ENCODE assay signal across 1 cellular context in the genomic region with DNA sequence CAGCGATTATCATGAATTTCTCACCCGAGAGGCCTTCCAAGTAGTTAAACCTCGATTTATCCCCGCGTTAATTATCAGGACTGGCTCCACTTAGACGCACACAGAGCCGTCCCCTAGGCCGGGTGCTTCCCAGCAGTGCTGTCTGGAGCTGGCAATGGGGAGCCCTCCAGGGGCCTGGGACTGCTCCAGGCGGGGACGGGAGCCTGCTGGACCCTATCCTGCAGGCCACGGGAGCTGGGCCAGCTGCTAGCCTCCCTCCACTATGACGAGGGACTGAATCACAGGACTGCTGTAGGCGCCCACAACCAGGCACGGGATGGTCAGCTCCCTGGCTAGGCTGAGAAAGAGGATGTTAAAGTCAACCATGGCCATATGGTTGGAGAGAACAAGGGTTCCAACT.
TF ChIP-seq lines count a peak whose summit lies in the region.

No MANE protein-coding gene starts in this region.

TF ChIP-seq in SK-N-SH treated with all-trans-retinoic acid at 6 μM for 48 hours, 23 proteins besides CTCF, POLR2A, EP300 and RAD21 (continued from another document):
- TF ChIP-seq TOX (CRISPR knock-in tag; IDR thresholded peaks at IDR 0.05; ENCODE audit: borderline replicate concordance), result no peak
- no peak for TF ChIP-seq ZNF8 (CRISPR knock-in tag; IDR thresholded peaks at IDR 0.05)
- no peak for TF ChIP-seq ZNF565 (CRISPR knock-in tag; conservative IDR thresholded peaks at IDR 0.05; ENCODE audit: low read depth)
- TF ChIP-seq OSR1 (CRISPR knock-in tag; IDR thresholded peaks at IDR 0.05), result no peak
- no peak for TF ChIP-seq ARNTL (CRISPR knock-in tag; IDR thresholded peaks at IDR 0.05; ENCODE audit: borderline replicate concordance, low read depth)
- no peak for TF ChIP-seq PPARA (CRISPR knock-in tag; IDR thresholded peaks at IDR 0.05; ENCODE audit: borderline replicate concordance)
- no peak for TF ChIP-seq ISL1 (CRISPR knock-in tag; IDR thresholded peaks at IDR 0.05)
- TF ChIP-seq TCF4 (CRISPR knock-in tag; IDR thresholded peaks at IDR 0.05; ENCODE audit: borderline replicate concordance), result no peak
